In the genomic region with DNA sequence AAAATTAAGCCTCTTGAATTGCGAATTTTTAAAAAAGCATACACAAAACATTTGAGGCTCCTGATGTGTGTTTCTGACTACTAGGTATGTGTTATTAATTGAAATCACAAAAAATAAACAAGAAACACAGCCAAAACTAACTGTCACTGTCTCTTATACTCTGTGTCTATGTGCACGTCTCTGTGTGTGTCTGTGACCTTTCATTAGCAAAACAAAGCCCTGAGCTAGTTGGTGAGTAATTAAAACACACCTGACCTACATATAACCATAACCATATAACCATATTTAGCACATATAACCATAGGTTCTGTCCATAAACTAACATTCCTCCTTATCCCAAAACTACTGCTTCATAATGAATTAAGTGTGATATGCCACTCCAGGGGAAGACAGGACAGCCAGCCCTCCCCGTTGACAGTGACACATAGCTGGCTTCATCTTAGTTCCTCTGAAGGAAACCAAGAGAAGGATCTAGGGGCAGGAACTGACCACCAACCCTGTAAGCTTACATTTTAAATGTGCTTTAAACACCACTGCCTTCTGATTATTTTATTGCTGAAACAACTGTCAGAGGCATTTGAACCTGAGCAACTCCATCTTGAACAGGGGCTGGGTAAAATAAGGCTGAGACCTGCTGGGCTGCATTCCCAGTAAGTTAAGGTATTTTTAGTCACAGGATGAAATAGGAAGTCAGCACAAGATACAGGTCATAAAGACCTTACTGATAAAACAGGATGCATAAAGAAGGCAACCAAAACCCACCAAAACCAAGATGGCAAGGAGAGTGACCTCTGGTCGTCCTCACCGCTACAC, we compare ENCODE assay signal across 12 cellular contexts.
DNase-seq lines count a peak whose midpoint lies in the region; TF ChIP-seq lines count a peak whose summit lies in the region.
"Had no signal": no experiment of that assay in that cellular context is flagged by ENCODE, and none has a peak within 500 bp of the region (broad histone marks: within the 10 kb centered on the region; RNA-seq: fewer than 3 reads in every experiment).

No MANE protein-coding gene starts in this region.

- 96% methylated on average over 5 of the region's 5 CpGs for WGBS in mammary epithelial cell (ENCODE audit: low coverage, missing lambda C conversion rate)

- H3K27me3 Mint-ChIP-seq in MCF 10A (ENCODE audit: insufficient read depth, unreplicated experiment), result no peaks in the 10 kb centered on the region
- no peaks in the 10 kb centered on the region for H3K27me3 Mint-ChIP-seq in dendritic cell treated with granulocyte-macrophage colony-stimulating factor and Interleukin-4, amounts not matched to agents 40 ng/mL and 50 ng/mL, for 4 days
- H3K27me3 Mint-ChIP-seq: stimulated activated naive CD8-positive, alpha-beta T cell treated with anti-CD3 and anti-CD28 coated beads, Interleukin-15, Interleukin-2, amounts not matched to agents 100 ng/mL and 50 ng/mL, for 24 hours had no signal

- TF ChIP-seq CTCF in MCF 10A (IDR thresholded peaks at IDR 0.05; ENCODE audit: unreplicated experiment), result no peak
- TF ChIP-seq CTCF in mammary epithelial cell (conservative IDR thresholded peaks at IDR 0.05 in 1 of 2, IDR thresholded peaks at IDR 0.05 in 1 of 2; ENCODE audit: extremely low read depth in 1 of 2, insufficient read depth in 1 of 2, low read depth in 1 of 2, low read length in 2 of 2), result no peak
- no peak for TF ChIP-seq CTCF in uterus (IDR thresholded peaks at IDR 0.05)

- H3K36me3 ChIP-seq in mammary epithelial cell (ENCODE audit: insufficient read depth, low read length) (no peaks in the 10 kb centered on the region), muscle layer of duodenum (ENCODE audit: control insufficient read depth in 1 of 2, insufficient read depth in 2 of 2, low read length in 2 of 2) (no peaks in the 10 kb centered on the region), uterus (no peaks in the 10 kb centered on the region)

- H3K27ac Mint-ChIP-seq in MCF 10A (ENCODE audit: low read depth, unreplicated experiment), result peak overlapping the region; percentile 95
- peak overlapping the region; percentile 46 for H3K27ac Mint-ChIP-seq in dendritic cell treated with granulocyte-macrophage colony-stimulating factor and Interleukin-4, amounts not matched to agents 40 ng/mL and 50 ng/mL, for 4 days

- no TSS peak for BruUV-seq in MCF 10A (replicated peaks; lab: Mats Ljungman, UMichigan)
- BruUV-seq in mammary epithelial cell (replicated peaks; lab: Mats Ljungman, UMichigan), result no TSS peak

- H3K9me3 ChIP-seq in mammary epithelial cell (replicated peaks; ENCODE audit: insufficient read depth, low read length), result no peaks in the 10 kb centered on the region
- H3K9me3 ChIP-seq in muscle layer of duodenum (ENCODE audit: control insufficient read depth in 1 of 2, low read length in 2 of 2), result no peaks in the 10 kb centered on the region
- H3K9me3 ChIP-seq in uterus, result no peaks in the 10 kb centered on the region

- no peak overlapping the region for H3K9ac ChIP-seq in mammary epithelial cell (ENCODE audit: insufficient read depth, low read length)

- TF ChIP-seq POLR2A in uterus (IDR thresholded peaks at IDR 0.05), result no peak

- H3K9me3 Mint-ChIP-seq in MCF 10A (ENCODE audit: unreplicated experiment), result no peaks in the 10 kb centered on the region
- no peaks in the 10 kb centered on the region for H3K9me3 Mint-ChIP-seq in dendritic cell treated with granulocyte-macrophage colony-stimulating factor and Interleukin-4, amounts not matched to agents 40 ng/mL and 50 ng/mL, for 4 days
- H3K9me3 Mint-ChIP-seq: stimulated activated naive CD8-positive, alpha-beta T cell treated with anti-CD3 and anti-CD28 coated beads, Interleukin-15, Interleukin-2, amounts not matched to agents 100 ng/mL and 50 ng/mL, for 24 hours had no signal

- in situ Hi-C loops in mammary epithelial cell (cut with MboI; ENCODE audit: low sequenced_read_pairs in 2 of 2), result no loop called here

- H3K4me1 ChIP-seq in mammary epithelial cell (ENCODE audit: insufficient read depth, low read length) (peaks cover 13% of the 10 kb centered on the region), muscle layer of duodenum (ENCODE audit: control insufficient read depth in 1 of 2, insufficient read depth in 2 of 2, low read length in 2 of 2) (peaks cover 36 to 45% of the 10 kb centered on the region in 2 donors), uterus (peaks cover 7 to 27% of the 10 kb centered on the region in 2 donors)

- peaks cover 32% of the 10 kb centered on the region for H3K4me1 Mint-ChIP-seq in MCF 10A (ENCODE audit: insufficient read depth, unreplicated experiment)
- H3K4me1 Mint-ChIP-seq in dendritic cell treated with granulocyte-macrophage colony-stimulating factor and Interleukin-4, amounts not matched to agents 40 ng/mL and 50 ng/mL, for 4 days (ENCODE audit: low read depth), result peaks cover 51% of the 10 kb centered on the region

- H3K27me3 ChIP-seq in mammary epithelial cell (ENCODE audit: insufficient read depth, low read length) (no peaks in the 10 kb centered on the region), muscle layer of duodenum (ENCODE audit: low read depth, low read length) (no peaks in the 10 kb centered on the region), uterus (no peaks in the 10 kb centered on the region)

- H3K4me2 ChIP-seq in mammary epithelial cell (ENCODE audit: insufficient read depth, low read depth, low read length), result no peak overlapping the region

- intact Hi-C loops in MCF 10A (cut with micrococcal nuclease) (no loop called here), mammary epithelial cell (cut with micrococcal nuclease) (loop anchor here (5.0 kb wide), 1 partner anchor 106 kb away; the partner anchor contains the start of gene PPP2R5E), uterus (cut with DNase I; ENCODE audit: low total_unique reads) (no loop called here)
- intact Hi-C loops in dendritic cell treated with granulocyte-macrophage colony-stimulating factor and Interleukin-4, amounts not matched to agents 40 ng/mL and 50 ng/mL, for 4 days (cut with micrococcal nuclease), result no loop called here

- no peak overlapping the region for H3K4me3 Mint-ChIP-seq in MCF 10A (ENCODE audit: unreplicated experiment)
- H3K4me3 Mint-ChIP-seq in dendritic cell treated with granulocyte-macrophage colony-stimulating factor and Interleukin-4, amounts not matched to agents 40 ng/mL and 50 ng/mL, for 4 days, result no peak overlapping the region
- H3K4me3 Mint-ChIP-seq: stimulated activated naive CD8-positive, alpha-beta T cell treated with anti-CD3 and anti-CD28 coated beads, Interleukin-15, Interleukin-2, amounts not matched to agents 100 ng/mL and 50 ng/mL, for 24 hours had no signal

- H3K4me3 ChIP-seq in mammary epithelial cell (replicated peaks in 1 of 3; ENCODE audit: insufficient read depth in 1 of 3, low read depth in 2 of 3, low read length in 3 of 3) (no peak overlapping the region), muscle layer of duodenum (ENCODE audit: low read depth in 1 of 2, low read length in 2 of 2) (no peak overlapping the region), uterus (no peak overlapping the region)

- no peaks in the 10 kb centered on the region for H4K20me1 ChIP-seq in mammary epithelial cell (ENCODE audit: insufficient read depth, low read length)

- H3K79me2 ChIP-seq in mammary epithelial cell (ENCODE audit: insufficient read depth, low read length), result peaks cover 77% of the 10 kb centered on the region

- H3K36me3 Mint-ChIP-seq in MCF 10A (ENCODE audit: insufficient read depth, unreplicated experiment), result peaks cover 13% of the 10 kb centered on the region
- peaks cover 16% of the 10 kb centered on the region for H3K36me3 Mint-ChIP-seq in dendritic cell treated with granulocyte-macrophage colony-stimulating factor and Interleukin-4, amounts not matched to agents 40 ng/mL and 50 ng/mL, for 4 days (ENCODE audit: low read depth)

- POLR2A ChIA-PET in MCF 10A (lab: Yijun Ruan, JAX), result interaction anchor here (0.7 to 1.4 kb wide), 3 partner anchors 32 to 107 kb away, joined by 3 to 4 read pairs (median 3); no protein-coding TSS in a partner anchor

- dilution Hi-C loops in mammary epithelial cell (cut with HindIII; ENCODE audit: low sequenced_read_pairs), result loop anchor here (5.0 kb wide), 1 partner anchor 66 kb away; no protein-coding TSS in a partner anchor

- H3K27ac ChIP-seq in mammary epithelial cell (ENCODE audit: insufficient read depth, low read depth, low read length) (no peak overlapping the region), muscle layer of duodenum (ENCODE audit: low read length) (peak overlapping the region; percentile 56), uterus (peak overlapping the region; percentile 53 to 75)

- DNase-seq in MCF 10A (ENCODE audit: unreplicated experiment) (no peak), mammary epithelial cell (no peak), uterus (no peak), NCI-H187 treated with DMSO at 0.1 percent for 48 hours (lab: John Stamatoyannopoulos, UW) (no peak), NCI-H2227 treated with DMSO at 0.1 percent for 48 hours (lab: John Stamatoyannopoulos, UW) (no peak), cerebellum (ENCODE audit: low spot score) (no peak)
- DNase-seq: activated T-cell treated with anti-CD3 and anti-CD28 coated beads, Interleukin-2, amount 50 U/mL, for 48 hours; GDM1; NCI-H1092 had no signal

- H2AFZ ChIP-seq in mammary epithelial cell (ENCODE audit: low read depth, low read length), result no peak overlapping the region

- CTCF ChIA-PET in MCF 10A (lab: Yijun Ruan, JAX), result interaction anchor here (0.5 to 0.6 kb wide), 3 partner anchors 76 to 839 kb away, joined by 3 read pairs; no protein-coding TSS in a partner anchor
- CTCF ChIA-PET in mammary epithelial cell (lab: Charles Lee; ENCODE audit: low non-redundant PET), result no interaction called here
